ENCODE assay signal across 23 cellular contexts in the genomic region with DNA sequence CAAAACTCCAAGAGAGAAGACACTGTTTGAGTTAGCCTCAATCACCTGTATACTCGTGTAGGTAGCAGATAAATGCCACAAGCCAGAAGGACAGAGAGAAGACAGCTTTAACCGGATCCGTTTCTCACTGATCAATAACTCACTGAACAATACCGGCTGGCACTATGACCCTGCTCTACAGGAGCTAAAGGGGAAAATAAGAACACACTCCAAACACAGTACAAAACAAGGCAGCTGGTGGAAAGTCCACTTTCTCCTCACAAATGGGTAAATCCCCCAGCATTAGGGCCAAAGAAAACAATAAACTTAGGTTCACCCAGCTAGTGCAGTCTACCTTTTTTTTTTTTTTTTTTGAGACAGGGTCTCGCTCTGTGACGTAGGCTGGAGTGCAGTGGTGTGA.
DNase-seq lines count a peak whose midpoint lies in the region; ATAC-seq, FAIRE-seq and TF ChIP-seq lines count a peak whose summit lies in the region.
"Had no signal": no experiment of that assay in that cellular context is flagged by ENCODE, and none has a peak within 500 bp of the region (broad histone marks: within the 10 kb centered on the region; RNA-seq: fewer than 3 reads in every experiment).

No MANE protein-coding gene starts in this region.

- in situ Hi-C loops in K562 (cut with MboI): loop anchor here (25.0 kb wide), 1 partner anchor 787 kb away; no protein-coding TSS in a partner anchor

- H3K4me1 ChIP-seq in K562 (replicated peaks in 1 of 2; ENCODE audit: control insufficient read depth in 2 of 2, insufficient read depth in 2 of 2, low read length in 2 of 2) (peaks cover 5 to 9% of the 10 kb centered on the region in 2 experiments; a peak in 3 of 5 replicates), liver (ENCODE audit: control insufficient read depth in 4 of 4, insufficient read depth in 4 of 4, low read length in 3 of 4) (peaks cover 0 to 12% (median 2%) of the 10 kb centered on the region in 4 donors)
- H3K4me1 ChIP-seq: A549, Caco-2 had no signal

- intact Hi-C loops in K562 (cut with micrococcal nuclease): no loop called here

- no peak; the same call in 2 of the 3 replicates for ATAC-seq in K562
- ATAC-seq in left lobe of liver: peak; percentile 75
- ATAC-seq: A549; CD8-positive, alpha-beta T cell; GM12878 had no signal

- H2AFZ ChIP-seq in K562 (ENCODE audit: low read depth, low read length): no peak overlapping the region

- H3K9ac ChIP-seq in K562 (ENCODE audit: insufficient read depth in 1 of 2, low read depth in 2 of 2, low read length in 2 of 2): no peak overlapping the region
- H3K9ac ChIP-seq in liver (ENCODE audit: low read depth in 1 of 2, low read length in 2 of 2): no peak overlapping the region
- H3K9ac ChIP-seq: BLaER1 treated with 17β-estradiol and CSF1 and Interleukin-3, amounts not matched to agents 10 nM and 100 nM had no signal

- H3K9me3 ChIP-seq in K562 (replicated peaks; ENCODE audit: control insufficient read depth, insufficient read depth, low read depth, low read length) (no peaks in the 10 kb centered on the region; the same call in 1 of the 2 replicates), liver (ENCODE audit: control insufficient read depth in 4 of 4, low read length in 3 of 4) (no peaks in the 10 kb centered on the region)

- TF ChIP-seq EP300 in K562 (IDR thresholded peaks at IDR 0.05; ENCODE audit: low read length): no peak

- H3K4me2 ChIP-seq in K562 (ENCODE audit: insufficient read depth, low read length): peak overlapping the region; percentile 0; the same call in 1 of the 2 replicates
- H3K4me2 ChIP-seq: A549; BLaER1 treated with 17β-estradiol and CSF1 and Interleukin-3, amounts not matched to agents 10 nM and 100 nM had no signal

- BruUV-seq in K562 (replicated peaks; lab: Mats Ljungman, UMichigan): no TSS peak

- no peaks in the 10 kb centered on the region for H3K9me1 ChIP-seq in K562 (ENCODE audit: control insufficient read depth, insufficient read depth, low read length)

- H3K27ac ChIP-seq in K562 (ENCODE audit: extremely low read depth, low read depth, low read length): no peak overlapping the region
- H3K27ac ChIP-seq in liver (ENCODE audit: low read depth in 1 of 2, low read length in 2 of 2): no peak overlapping the region
- H3K27ac ChIP-seq: 22Rv1; A549; BLaER1 treated with 17β-estradiol and CSF1 and Interleukin-3, amounts not matched to agents 10 nM and 100 nM; C4-2B had no signal

- POLR2A ChIA-PET in K562 (lab: Yijun Ruan, JAX): interaction anchor here (0.7 to 0.9 kb wide), 2 partner anchors 16 to 463 kb away, joined by 3 to 4 read pairs; no protein-coding TSS in a partner anchor

- WGBS in K562 (ENCODE audit: insufficient coverage, low coverage, missing lambda C conversion rate): 47% methylated on average over 4 of the region's 6 CpGs
- WGBS in liver: 46% methylated on average over 6 of the region's 6 CpGs

- H3K36me3 ChIP-seq in K562 (ENCODE audit: control insufficient read depth, insufficient read depth, low read length) (no peaks in the 10 kb centered on the region), liver (ENCODE audit: control insufficient read depth in 4 of 4, insufficient read depth in 3 of 4, low read depth in 1 of 4, low read length in 3 of 4) (peaks cover 0 to 4% (median 0%) of the 10 kb centered on the region in 4 donors)

- TF ChIP-seq RAD21 in K562 (CRISPR knock-in tag; conservative IDR thresholded peaks at IDR 0.05 in 1 of 2, IDR thresholded peaks at IDR 0.05 in 1 of 2) (no peak), liver (IDR thresholded peaks at IDR 0.05) (peak in 1 of 2 donors; percentile 41)

- TF ChIP-seq POLR2A in K562 (conservative IDR thresholded peaks at IDR 0.05): no peak

- no peak for FAIRE-seq in K562 (lab: Jason Lieb, UNC)
- FAIRE-seq: A549, D721Med, GM12878, GM12892, GM18507 had no signal

- no peak overlapping the region for H3K4me3 ChIP-seq in K562
- no peak overlapping the region for H3K4me3 ChIP-seq in liver (ENCODE audit: low read depth in 1 of 3, low read length in 3 of 3)
- H3K4me3 ChIP-seq: A549; BLaER1 treated with 17β-estradiol and CSF1 and Interleukin-3, amounts not matched to agents 10 nM and 100 nM; GM12878 had no signal

- TF ChIP-seq CTCF in K562 (IDR thresholded peaks at IDR 0.05 in 2 of 3, conservative IDR thresholded peaks at IDR 0.05 in 1 of 3; ENCODE audit: insufficient read depth in 2 of 3, low read depth in 1 of 3, low read length in 3 of 3): no peak
- no peak for TF ChIP-seq CTCF in liver (IDR thresholded peaks at IDR 0.05; ENCODE audit: low read depth, low read length, missing input control)

- H3K27me3 ChIP-seq in K562 (ENCODE audit: control insufficient read depth in 2 of 2, insufficient read depth in 2 of 2, low read length in 2 of 2): no peaks in the 10 kb centered on the region
- H3K27me3 ChIP-seq in liver (ENCODE audit: control insufficient read depth in 4 of 4, insufficient read depth in 4 of 4, low read length in 3 of 4): no peaks in the 10 kb centered on the region
- H3K27me3 ChIP-seq: BLaER1 treated with 17β-estradiol and CSF1 and Interleukin-3, amounts not matched to agents 10 nM and 100 nM had no signal

- DNase-seq in K562 (ENCODE audit: extremely low read depth in 1 of 4, low spot score in 3 of 4) (no peak), left lobe of liver (ENCODE audit: low spot score) (no peak), DMS53 treated with DMSO at 0.1 percent for 48 hours (lab: John Stamatoyannopoulos, UW; ENCODE audit: unreplicated experiment) (no peak), NCI-H146 treated with DMSO at 0.1 percent for 48 hours (lab: John Stamatoyannopoulos, UW; ENCODE audit: unreplicated experiment) (no peak)
- no peak for DNase-seq in NK-92 treated with Interleukin-12 subunit alpha and Interleukin-12 subunit beta, amount 100 ng/mL, for 24 hours (lab: John Stamatoyannopoulos, UW)
- DNase-seq: AML-193; Caco-2; Calu3; CD4-positive, alpha-beta T cell; CD8-positive, alpha-beta T cell; DMS79; DND-41; EL; GDM1 had no signal

- no peaks in the 10 kb centered on the region for H3K79me2 ChIP-seq in K562 (ENCODE audit: control insufficient read depth, insufficient read depth, low read length)

- CTCF ChIA-PET in K562 (lab: Yijun Ruan, JAX; ENCODE audit: low intra/inter-chr PET ratio): no interaction called here

- 0 out of 2 replicates have a peak, but pooled peaks cover 4% of the 10 kb centered on the region for H4K20me1 ChIP-seq in K562 (replicated peaks; ENCODE audit: control insufficient read depth, insufficient read depth, low read length)

TF ChIP-seq in K562, 482 proteins besides CTCF, POLR2A, EP300 and RAD21:
- TF ChIP-seq NR4A1 (CRISPR knock-in tag; IDR thresholded peaks at IDR 0.05) (no peak), NR4A1 (tag; IDR thresholded peaks at IDR 0.05) (no peak), JUND (IDR thresholded peaks at IDR 0.05; ENCODE audit: borderline replicate concordance, low read depth, low read length) (no peak), JUND (tag; IDR thresholded peaks at IDR 0.05; ENCODE audit: borderline replicate concordance, low read depth, low read length) (no peak), SMAD1 (IDR thresholded peaks at IDR 0.05; ENCODE audit: low read depth, low read length, partially characterized antibody) (no peak), TAL1 (IDR thresholded peaks at IDR 0.05) (no peak), MED1 (CRISPR knock-in tag; IDR thresholded peaks at IDR 0.05; ENCODE audit: borderline replicate concordance) (no peak), RCOR1 (IDR thresholded peaks at IDR 0.05; ENCODE audit: borderline replicate concordance in 1 of 2, low read depth in 2 of 2, low read length in 2 of 2) (no peak), ZNF41 (CRISPR knock-in tag; conservative IDR thresholded peaks at IDR 0.05) (no peak), SNAPC5 (CRISPR knock-in tag; IDR thresholded peaks at IDR 0.05) (no peak), NFIX (CRISPR knock-in tag; IDR thresholded peaks at IDR 0.05; ENCODE audit: low read depth) (no peak), NFE2L1 (tag; IDR thresholded peaks at IDR 0.05; ENCODE audit: borderline replicate concordance, low read depth) (no peak), GATAD2A (IDR thresholded peaks at IDR 0.05) (no peak), MYNN (IDR thresholded peaks at IDR 0.05) (no peak), MYNN (CRISPR knock-in tag; IDR thresholded peaks at IDR 0.05) (no peak), SIN3B (IDR thresholded peaks at IDR 0.05; ENCODE audit: low read depth) (no peak), ZNF239 (CRISPR knock-in tag; IDR thresholded peaks at IDR 0.05) (no peak)

TF ChIP-seq in liver, 16 proteins besides CTCF, POLR2A, EP300 and RAD21:
- peak; percentile 38 to 47 for TF ChIP-seq RXRA (IDR thresholded peaks at IDR 0.05)
- TF ChIP-seq ATF3 (IDR thresholded peaks at IDR 0.05): no peak
- peak; percentile 69 to 75 for TF ChIP-seq HNF4A (conservative IDR thresholded peaks at IDR 0.05)
- peak; percentile 62 for TF ChIP-seq SP1 (IDR thresholded peaks at IDR 0.05)
- peak; percentile 12 for TF ChIP-seq HNF4G (IDR thresholded peaks at IDR 0.05)
